In genomic region chr12:98644433-98644711, GRCh38 we compare ENCODE assay signal across 8 cellular contexts. TPM values are rescaled to one million over a fixed set of nuclear protein-coding genes. Genes with fewer than 3 reads are reported as not detected.
DNase-seq lines count a peak whose midpoint lies in the region; ATAC-seq and TF ChIP-seq lines count a peak whose summit lies in the region.

No MANE protein-coding gene starts in this region.

- no peak for DNase-seq in AG04450 (ENCODE audit: low read depth, low spot score)
- DNase-seq in SK-MEL-5 (ENCODE audit: low read depth, low spot score), result peak; percentile 61
- peak; percentile 76 to 79 for DNase-seq in erythroblast (lab: John Stamatoyannopoulos, UW)
- no peak for DNase-seq in DMS114 treated with DMSO at 0.1 percent for 48 hours (lab: John Stamatoyannopoulos, UW; ENCODE audit: unreplicated experiment)
- DNase-seq in ecto neural progenitor cell (ENCODE audit: low spot score), result no peak

- peaks cover 64 to 73% of the 10 kb centered on the region in 2 experiments for H3K4me1 ChIP-seq in neutrophil (ENCODE audit: control insufficient read depth in 1 of 2, insufficient read depth in 1 of 2, low read depth in 1 of 2, low read length in 1 of 2)

- in situ Hi-C loops in SK-MEL-5 (cut with HindIII; ENCODE audit: low pct_unique_long_range_greater_than_20kb, low sequenced_read_pairs), result no loop called here

- ATAC-seq in GM18517 (IDR thresholded peaks at IDR 0.05; ENCODE audit: unreplicated experiment) (peak; percentile 21), HG02970 (IDR thresholded peaks at IDR 0.05; ENCODE audit: low FRiP score, unreplicated experiment) (peak; percentile 17)

- H3K36me3 ChIP-seq in neutrophil, result peaks cover 16% of the 10 kb centered on the region

- TF ChIP-seq CTCF in AG04450 (IDR thresholded peaks at IDR 0.05; ENCODE audit: low read depth, low read length), result no peak
- TF ChIP-seq CTCF in neutrophil (IDR thresholded peaks at IDR 0.05), result no peak

- H3K27me3 ChIP-seq in AG04450 (ENCODE audit: control insufficient read depth, insufficient read depth, low read length) (no peaks in the 10 kb centered on the region), neutrophil (no peaks in the 10 kb centered on the region)

- H3K9me3 ChIP-seq in AG04450 (ENCODE audit: control insufficient read depth, insufficient read depth, low read length), result no peaks in the 10 kb centered on the region; the same call in 1 of the 2 replicates
- no peaks in the 10 kb centered on the region for H3K9me3 ChIP-seq in neutrophil

- H3K27ac ChIP-seq in AG04450 (ENCODE audit: low read depth, low read length) (peak overlapping the region; percentile 93), neutrophil (peak overlapping the region; percentile 93)

- TF ChIP-seq POLR2A in erythroblast (IDR thresholded peaks at IDR 0.05; ENCODE audit: low read length), result no peak

- peak overlapping the region; percentile 92 for H3K4me3 ChIP-seq in AG04450 (ENCODE audit: low read depth, low read length)
- peak overlapping the region; percentile 99 for H3K4me3 ChIP-seq in neutrophil (ENCODE audit: low read depth in 1 of 2, low read length in 1 of 2)

- POLR2A ChIA-PET in AG04450 (lab: Yijun Ruan, JAX), result interaction anchor here (1.1 to 2.2 kb wide), 4 partner anchors 12 to 141 kb away, joined by 3 to 25 read pairs (median 4); partner anchors contain the start of gene SLC25A3

- CTCF ChIA-PET in AG04450 (lab: Charles Lee), result interaction anchor here (0.7 to 1.6 kb wide), 4 partner anchors 10 to 153 kb away, joined by 3 to 6 read pairs (median 4); no protein-coding TSS in a partner anchor

RNA-seq across cellular contexts. Expression of gene IKBIP, which starts 0.2 kb away (rescaled TPM):
- 51.8 and 81.5 TPM in 2 replicates for polyA plus RNA-seq in AG04450 (2011; rRNA removed)
- 5.7 and 14.0 TPM in 2 replicates for polyA minus RNA-seq in AG04450 (2011; rRNA and poly(A)+ RNA removed)
- 59.5 and 69.0 TPM in 2 replicates for total RNA-seq in SK-MEL-5 (2014; rRNA removed; shearing (Covaris generic))
- 43.6 and 47.1 TPM in 2 replicates for polyA plus RNA-seq in SK-MEL-5 (2015; cell fraction: cytosol; rRNA removed)
- polyA plus RNA-seq in SK-MEL-5 (2015; cell fraction: nucleus; rRNA removed), result 7.2 and 7.7 TPM in 2 replicates

RNA-seq across cellular contexts. Expression of gene APAF1, which starts 0.7 kb away (rescaled TPM):
- 16.1 and 21.0 TPM in 2 replicates for polyA plus RNA-seq in AG04450 (2011; rRNA removed)
- polyA minus RNA-seq in AG04450 (2011; rRNA and poly(A)+ RNA removed), result 13.7 and 32.9 TPM in 2 replicates
- 13.9 and 20.8 TPM in 2 replicates for total RNA-seq in SK-MEL-5 (2014; rRNA removed; shearing (Covaris generic))
- polyA plus RNA-seq in SK-MEL-5 (2015; cell fraction: cytosol; rRNA removed), result 14.5 and 15.0 TPM in 2 replicates
- 14.4 and 15.0 TPM in 2 replicates for polyA plus RNA-seq in SK-MEL-5 (2015; cell fraction: nucleus; rRNA removed)

RNA-seq across cellular contexts. Expression of gene SLC25A3, which starts 50.9 kb away (rescaled TPM):
- polyA plus RNA-seq in AG04450 (2011; rRNA removed), result 974 and 1,138 TPM in 2 replicates
- polyA minus RNA-seq in AG04450 (2011; rRNA and poly(A)+ RNA removed), result 489 and 622 TPM in 2 replicates
- total RNA-seq in SK-MEL-5 (2014; rRNA removed; shearing (Covaris generic)), result 959 and 1,004 TPM in 2 replicates
- 712 and 741 TPM in 2 replicates for polyA plus RNA-seq in SK-MEL-5 (2015; cell fraction: cytosol; rRNA removed)
- polyA plus RNA-seq in SK-MEL-5 (2015; cell fraction: nucleus; rRNA removed), result 683 and 729 TPM in 2 replicates

Comparison
In these comparisons a context has a peak if more than half of its experiments do, and no peak if none do; other contexts are left out.
1. DNase-seq: peak in SK-MEL-5 (single experiment) and erythroblast (2 of 2); none in AG04450 (single experiment), DMS114 treated with DMSO at 0.1 percent for 48 hours (single experiment) and ecto neural progenitor cell (single experiment).